Comparison of ENCODE assay signal across 1 cellular context in genomic region chr2:174248187-174248997, GRCh38.
A peak's percentile ranks its signal among the peaks of the same experiment; 100 is the strongest.
TF ChIP-seq lines count a peak whose summit lies in the region.

Gene OLA1, minus strand, starts transcription at chr2:174248532. Its CDS starts 1,717 bp downstream, at chr2:174246815.

TF ChIP-seq in WTC11, 78 proteins besides CTCF, POLR2A, EP300 and RAD21 (continued from another document and continues in another):
- no peak for TF ChIP-seq ZNF532 (CRISPR knock-in tag; IDR thresholded peaks at IDR 0.05; ENCODE audit: borderline replicate concordance)
- no peak for TF ChIP-seq ATF6 (CRISPR knock-in tag; IDR thresholded peaks at IDR 0.05)
- peak; percentile 98 for TF ChIP-seq SP1 (CRISPR knock-in tag; conservative IDR thresholded peaks at IDR 0.05)
- TF ChIP-seq MYBL2 (CRISPR knock-in tag; IDR thresholded peaks at IDR 0.05) = peak; percentile 86
- no peak for TF ChIP-seq CDX4 (CRISPR knock-in tag; IDR thresholded peaks at IDR 0.05; ENCODE audit: borderline replicate concordance)
- TF ChIP-seq FOXP4 (CRISPR knock-in tag; IDR thresholded peaks at IDR 0.05) = peak; percentile 76
- peak; percentile 47; the same call in 1 of the 2 replicates for TF ChIP-seq ESRRA (CRISPR knock-in tag; IDR thresholded peaks at IDR 0.05; ENCODE audit: borderline replicate concordance)
- 0 out of 2 replicates have a peak, but pooled peaks have one; percentile 47 for TF ChIP-seq SMAD3 (CRISPR knock-in tag; IDR thresholded peaks at IDR 0.05; ENCODE audit: borderline replicate concordance)
- no peak for TF ChIP-seq IRF2 (CRISPR knock-in tag; IDR thresholded peaks at IDR 0.05; ENCODE audit: borderline replicate concordance, low read depth)
- no peak for TF ChIP-seq PRDM15 (CRISPR knock-in tag; IDR thresholded peaks at IDR 0.05)
- TF ChIP-seq ZNF416 (CRISPR knock-in tag; IDR thresholded peaks at IDR 0.05) = no peak
- TF ChIP-seq ZSCAN18 (CRISPR knock-in tag; IDR thresholded peaks at IDR 0.05) = no peak
- TF ChIP-seq CREB1 (CRISPR knock-in tag; IDR thresholded peaks at IDR 0.05) = peak; percentile 24; the same call in 1 of the 2 replicates
- TF ChIP-seq GABPB1 (CRISPR knock-in tag; IDR thresholded peaks at IDR 0.05) = peak; percentile 8; the same call in 1 of the 2 replicates
- TF ChIP-seq NFE2L1 (CRISPR knock-in tag; IDR thresholded peaks at IDR 0.05) = peak; percentile 71
- TF ChIP-seq SMAD4 (CRISPR knock-in tag; IDR thresholded peaks at IDR 0.05) = 0 out of 2 replicates have a peak, but pooled peaks have one; percentile 19
- TF ChIP-seq ERG (CRISPR knock-in tag; IDR thresholded peaks at IDR 0.05) = no peak; the same call in 1 of the 2 replicates
- no peak for TF ChIP-seq ZBTB21 (CRISPR knock-in tag; IDR thresholded peaks at IDR 0.05; ENCODE audit: borderline replicate concordance)
- TF ChIP-seq NR3C1 (CRISPR knock-in tag; conservative IDR thresholded peaks at IDR 0.05; ENCODE audit: low read depth) = no peak
- no peak for TF ChIP-seq ZNF425 (CRISPR knock-in tag; conservative IDR thresholded peaks at IDR 0.05)
- no peak for TF ChIP-seq TEAD1 (CRISPR knock-in tag; IDR thresholded peaks at IDR 0.05)
- TF ChIP-seq MLX (CRISPR knock-in tag; IDR thresholded peaks at IDR 0.05) = 0 out of 2 replicates have a peak, but pooled peaks have one; percentile 31
- no peak for TF ChIP-seq OVOL2 (CRISPR knock-in tag; IDR thresholded peaks at IDR 0.05; ENCODE audit: borderline replicate concordance)
- TF ChIP-seq HMGXB4 (CRISPR knock-in tag; IDR thresholded peaks at IDR 0.05) = peak; percentile 78; the same call in 1 of the 2 replicates
- TF ChIP-seq KAT7 (CRISPR knock-in tag; IDR thresholded peaks at IDR 0.05; ENCODE audit: borderline replicate concordance) = no peak
- TF ChIP-seq TP53 (CRISPR knock-in tag; IDR thresholded peaks at IDR 0.05) = peak; percentile 78
- peak; percentile 60; the same call in 1 of the 2 replicates for TF ChIP-seq ZNF219 (CRISPR knock-in tag; IDR thresholded peaks at IDR 0.05; ENCODE audit: borderline replicate concordance)
- TF ChIP-seq USF1 (CRISPR knock-in tag; IDR thresholded peaks at IDR 0.05) = peak; percentile 75
- TF ChIP-seq GTF2I (CRISPR knock-in tag; conservative IDR thresholded peaks at IDR 0.05) = no peak
- no peak for TF ChIP-seq MXD4 (CRISPR knock-in tag; IDR thresholded peaks at IDR 0.05; ENCODE audit: borderline replicate concordance)
- 0 out of 2 replicates have a peak, but pooled peaks have one; percentile 43 for TF ChIP-seq ATF1 (CRISPR knock-in tag; IDR thresholded peaks at IDR 0.05)
- no peak for TF ChIP-seq TCF7 (CRISPR knock-in tag; IDR thresholded peaks at IDR 0.05; ENCODE audit: low read depth)
- TF ChIP-seq ZNF121 (CRISPR knock-in tag; IDR thresholded peaks at IDR 0.05) = no peak
- TF ChIP-seq CBFB (CRISPR knock-in tag; IDR thresholded peaks at IDR 0.05; ENCODE audit: low read depth) = no peak
